Comparison of ENCODE assay signal across 8 cellular contexts in the genomic region with DNA sequence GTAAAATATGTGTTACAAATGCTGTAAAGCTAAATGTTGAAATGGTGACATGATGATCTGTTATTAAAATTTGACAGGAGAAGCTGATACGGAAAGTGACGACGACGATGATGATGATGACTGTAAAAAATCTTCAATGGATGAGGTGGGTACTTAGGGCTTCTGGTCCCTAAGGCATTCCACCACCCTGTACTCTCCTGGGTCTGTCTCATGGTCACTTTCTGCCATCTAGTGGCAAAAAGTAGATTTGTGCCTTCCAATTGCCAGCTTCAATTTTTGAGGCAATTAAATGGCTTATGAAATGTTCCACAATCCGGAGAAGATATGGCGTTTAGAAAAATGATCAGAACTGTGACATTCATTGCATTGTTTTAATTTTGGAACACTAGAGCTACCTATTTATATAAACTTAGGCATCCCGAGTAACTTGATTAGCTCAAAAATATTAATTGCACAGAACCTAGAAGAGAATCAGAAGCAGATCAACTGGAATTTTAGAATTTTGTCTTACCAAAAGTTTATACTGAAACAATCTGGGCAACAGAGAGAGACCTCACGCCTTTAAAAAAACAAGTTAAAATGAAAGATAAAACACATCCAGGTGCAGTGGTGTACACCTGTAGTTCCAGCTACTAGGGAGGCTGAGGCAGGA.
DNase-seq lines count a peak whose midpoint lies in the region; ATAC-seq, FAIRE-seq and TF ChIP-seq lines count a peak whose summit lies in the region.

No MANE protein-coding gene starts in this region.

- H3K9me3 ChIP-seq in GM12878 (replicated peaks; ENCODE audit: control insufficient read depth, insufficient read depth, low read length) (no peaks in the 10 kb centered on the region), spleen (no peaks in the 10 kb centered on the region)

- POLR2A ChIA-PET in GM12878 (lab: Charles Lee), result no interaction called here

- TF ChIP-seq EP300 in GM12878 (IDR thresholded peaks at IDR 0.05; ENCODE audit: borderline replicate concordance in 1 of 2, control insufficient read depth in 1 of 2, low read depth in 2 of 2, low read length in 2 of 2), result no peak

- H3K27me3 ChIP-seq in GM12878 (replicated peaks in 1 of 2; ENCODE audit: control insufficient read depth in 2 of 2, insufficient read depth in 2 of 2, low read length in 1 of 2) (peaks cover 1 to 2% of the 10 kb centered on the region in 2 experiments; a peak in 2 of 4 replicates), spleen (replicated peaks in 1 of 7) (peaks cover 0 to 4% (median 0%) of the 10 kb centered on the region in 7 donors)

- under 1% methylated on average over 8 of the region's 8 CpGs for WGBS in GM12878 (ENCODE audit: insufficient coverage, insufficient replicate concordance, low lambda C conversion rate, missing lambda C conversion rate)
- WGBS in spleen, 5 donors, result 44 to 72% (median 57%) methylated on average over 8 of the region's 8 CpGs

- SMC1A ChIA-PET in GM12878 (lab: Charles Lee; ENCODE audit: uncharacterized antibody, unreplicated experiment), result interaction anchor here (0.6 to 5.0 kb wide), 43 partner anchors 9 to 789 kb away, joined by 3 to 86 read pairs (median 4); a partner anchor contains a TSS

- TF ChIP-seq RAD21 in GM12878 (IDR thresholded peaks at IDR 0.05; ENCODE audit: insufficient read depth, low read depth, low read length), result peak; percentile 92

- peak; percentile 77 for ATAC-seq in GM21360 (IDR thresholded peaks at IDR 0.05; ENCODE audit: unreplicated experiment)
- ATAC-seq in GM12878, result peak; percentile 93
- ATAC-seq in HG03097 (IDR thresholded peaks at IDR 0.05; ENCODE audit: low FRiP score, unreplicated experiment), result no peak

- no peak overlapping the region for H2AFZ ChIP-seq in GM12878 (ENCODE audit: control insufficient read depth, low read depth, low read length)

- TF ChIP-seq CTCF in GM12878 (IDR thresholded peaks at IDR 0.05 in 2 of 3, conservative IDR thresholded peaks at IDR 0.05 in 1 of 3; ENCODE audit: control insufficient read depth in 2 of 3, extremely low read depth in 1 of 3, insufficient read depth in 1 of 3, low read depth in 3 of 3, low read length in 3 of 3), result peak; percentile 68 to 80 (median 68); a peak in 5 of 6 replicates
- TF ChIP-seq CTCF in spleen (IDR thresholded peaks at IDR 0.05 in 8 of 11, conservative IDR thresholded peaks at IDR 0.05 in 3 of 11), result peak; percentile 55 to 90 (median 74)

- H3K36me3 ChIP-seq in GM12878 (ENCODE audit: control insufficient read depth in 2 of 2, insufficient read depth in 2 of 2, low read length in 1 of 2) (no peaks in the 10 kb centered on the region), spleen (no peaks in the 10 kb centered on the region)

- RAD21 ChIA-PET in GM12878 (lab: Charles Lee; ENCODE audit: unreplicated experiment), result interaction anchor here (0.6 to 4.2 kb wide), 28 partner anchors 12 to 1421 kb away, joined by 3 to 72 read pairs (median 3); a partner anchor contains a TSS

- no peak for TF ChIP-seq POLR2A in GM12878 (IDR thresholded peaks at IDR 0.05; ENCODE audit: low read depth, low read length)
- no peak for TF ChIP-seq POLR2A in spleen (IDR thresholded peaks at IDR 0.05)

- BruUV-seq in GM12878 (replicated peaks; lab: Mats Ljungman, UMichigan), result no TSS peak

- H3K4me3 ChIP-seq in GM12878 (no peak overlapping the region), spleen (no peak overlapping the region)

- H3K27ac ChIP-seq in GM12878 (ENCODE audit: control insufficient read depth, insufficient read depth), result no peak overlapping the region
- H3K27ac ChIP-seq in spleen, result no peak overlapping the region

- no peak overlapping the region for H3K9ac ChIP-seq in GM12878 (ENCODE audit: control insufficient read depth, insufficient read depth, low read length)

- FAIRE-seq in GM12878 (lab: Jason Lieb, UNC), result peak; percentile 93

- H3K4me1 ChIP-seq in GM12878 (ENCODE audit: control insufficient read depth, insufficient read depth, low read length) (no peaks in the 10 kb centered on the region), spleen (peaks cover 0 to 6% (median 0%) of the 10 kb centered on the region in 6 donors)

- H4K20me1 ChIP-seq in GM12878 (ENCODE audit: control insufficient read depth, insufficient read depth), result no peaks in the 10 kb centered on the region

- CTCF ChIA-PET in GM12878 (lab: Yijun Ruan, JAX), result interaction anchor here (0.6 to 7.5 kb wide), 89 partner anchors 9 to 1436 kb away, joined by 3 to 193 read pairs (median 4); a partner anchor contains a TSS

- H3K79me2 ChIP-seq in GM12878 (ENCODE audit: control insufficient read depth, insufficient read depth, low read length), result no peaks in the 10 kb centered on the region

- DNase-seq in EH (ENCODE audit: low read depth) (peak; percentile 77), HuH-7 (ENCODE audit: low spot score) (peak; percentile 62), NOMO-1 (lab: John Stamatoyannopoulos, UW; ENCODE audit: unreplicated experiment in 2 of 2) (peak; percentile 45 to 52), GM12878 (ENCODE audit: low read depth, low spot score) (peak; percentile 30), iPS-NIHi11 (ENCODE audit: low spot score) (peak; percentile 61), spleen (no peak)

- intact Hi-C loops in GM12878 (cut with micrococcal nuclease; ENCODE audit: unreplicated experiment), result loop anchor here (1.0 to 5.0 kb wide), 7 partner anchors 185 to 1894 kb away; no protein-coding TSS in a partner anchor
- intact Hi-C loops in spleen (cut with DNase I; ENCODE audit: low total_unique reads), result loop anchor here (5.0 kb wide), 3 partner anchors 590 to 785 kb away; a partner anchor contains a TSS

- no peak overlapping the region for H3K4me2 ChIP-seq in GM12878 (ENCODE audit: control insufficient read depth, insufficient read depth)

- in situ Hi-C loops in GM12878 (cut with MboI), result loop anchor here (5.0 kb wide), 2 partner anchors 585 to 680 kb away; no protein-coding TSS in a partner anchor

TF ChIP-seq in GM12878, 131 proteins besides CTCF, POLR2A, EP300 and RAD21:
- TF ChIP-seq SUPT20H (IDR thresholded peaks at IDR 0.05; ENCODE audit: borderline replicate concordance, control insufficient read depth, low read depth, low read length) (no peak), SMC3 (IDR thresholded peaks at IDR 0.05; ENCODE audit: borderline replicate concordance, low read length) (peak; percentile 75; the same call in 1 of the 2 replicates), YY1 (IDR thresholded peaks at IDR 0.05; ENCODE audit: low read depth, low read length) (0 out of 2 replicates have a peak, but pooled peaks have one; percentile 47)
